Comparison of ENCODE assay signal across 26 cellular contexts in genomic region chr3:42758126-42758525, GRCh38. TPM values are rescaled to one million over a fixed set of nuclear protein-coding genes. Genes with fewer than 3 reads are reported as not detected.
"Had no signal": no experiment of that assay in that cellular context is flagged by ENCODE, and none has a peak within 500 bp of the region (broad histone marks: within the 10 kb centered on the region; RNA-seq: fewer than 3 reads in every experiment).

No MANE protein-coding gene starts in this region.

- ATAC-seq: HepG2, Panc1, PC-3, Right ventricle myocardium inferior, SK-N-SH treated with all-trans-retinoic acid at 6 μM for 48 hours had no signal

- H3K36me3 ChIP-seq: MG63, SJCRH30 had no signal

- DNase-seq: IMR-90, Karpas-422, KG1, MG63, NCI-H1092 treated with DMSO at 0.1 percent for 48 hours, NCI-H1436, NCI-H187, NCI-H2029, NCI-H2081 treated with DMSO at 0.1 percent for 48 hours, NCI-H2171, NCI-H226, NCI-H446, NCI-H510A, NCI-H524 treated with DMSO at 0.1 percent for 48 hours, NCI-H69, NCI-H774, PC-3, SHP77 treated with DMSO at 0.1 percent for 48 hours, SJCRH30 had no signal

- H3K27me3 ChIP-seq: MG63, SJCRH30 had no signal

- H3K4me3 ChIP-seq: MG63, SJCRH30 had no signal

- H3K27ac ChIP-seq: RWPE1, SJCRH30 had no signal

- H3K4me1 ChIP-seq: SJCRH30 had no signal

- H3K9me3 ChIP-seq: MG63, SJCRH30 had no signal

RNA-seq across cellular contexts. Expression of gene CCDC13, which starts 14.9 kb away (rescaled TPM):
- total RNA-seq: HT1080 had no signal

RNA-seq across cellular contexts. Expression of gene ACKR2, which starts 51.1 kb away (rescaled TPM):
- total RNA-seq: HT1080, IMR-90, SJCRH30 had no signal

RNA-seq across cellular contexts. Expression of gene HHATL, which starts 55.5 kb away (rescaled TPM):
- total RNA-seq: HepG2, HT1080, IMR-90, OCI-LY7, PC-3, SJCRH30 had no signal
- polyA plus RNA-seq: IMR-90 had no signal
